Comparison of ENCODE assay signal across 1 cellular context in genomic region chr16:75647492-75648264, GRCh38.
TF ChIP-seq lines count a peak whose summit lies in the region.

Gene KARS1 (minus strand): TSS chr16:75647665. CDS start chr16:75647639, 26 bp downstream.
A gene with protein sequence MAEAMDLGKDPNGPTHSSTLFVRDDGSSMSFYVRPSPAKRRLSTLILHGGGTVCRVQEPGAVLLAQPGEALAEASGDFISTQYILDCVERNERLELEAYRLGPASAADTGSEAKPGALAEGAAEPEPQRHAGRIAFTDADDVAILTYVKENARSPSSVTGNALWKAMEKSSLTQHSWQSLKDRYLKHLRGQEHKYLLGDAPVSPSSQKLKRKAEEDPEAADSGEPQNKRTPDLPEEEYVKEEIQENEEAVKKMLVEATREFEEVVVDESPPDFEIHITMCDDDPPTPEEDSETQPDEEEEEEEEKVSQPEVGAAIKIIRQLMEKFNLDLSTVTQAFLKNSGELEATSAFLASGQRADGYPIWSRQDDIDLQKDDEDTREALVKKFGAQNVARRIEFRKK (plus strand): TSS chr16:75647773. CDS start chr16:75647883, 110 bp downstream.

TF ChIP-seq in HepG2, 621 proteins besides CTCF, POLR2A, EP300 and RAD21 (continued from another document and continues in another):
- TF ChIP-seq, protein P1, sequence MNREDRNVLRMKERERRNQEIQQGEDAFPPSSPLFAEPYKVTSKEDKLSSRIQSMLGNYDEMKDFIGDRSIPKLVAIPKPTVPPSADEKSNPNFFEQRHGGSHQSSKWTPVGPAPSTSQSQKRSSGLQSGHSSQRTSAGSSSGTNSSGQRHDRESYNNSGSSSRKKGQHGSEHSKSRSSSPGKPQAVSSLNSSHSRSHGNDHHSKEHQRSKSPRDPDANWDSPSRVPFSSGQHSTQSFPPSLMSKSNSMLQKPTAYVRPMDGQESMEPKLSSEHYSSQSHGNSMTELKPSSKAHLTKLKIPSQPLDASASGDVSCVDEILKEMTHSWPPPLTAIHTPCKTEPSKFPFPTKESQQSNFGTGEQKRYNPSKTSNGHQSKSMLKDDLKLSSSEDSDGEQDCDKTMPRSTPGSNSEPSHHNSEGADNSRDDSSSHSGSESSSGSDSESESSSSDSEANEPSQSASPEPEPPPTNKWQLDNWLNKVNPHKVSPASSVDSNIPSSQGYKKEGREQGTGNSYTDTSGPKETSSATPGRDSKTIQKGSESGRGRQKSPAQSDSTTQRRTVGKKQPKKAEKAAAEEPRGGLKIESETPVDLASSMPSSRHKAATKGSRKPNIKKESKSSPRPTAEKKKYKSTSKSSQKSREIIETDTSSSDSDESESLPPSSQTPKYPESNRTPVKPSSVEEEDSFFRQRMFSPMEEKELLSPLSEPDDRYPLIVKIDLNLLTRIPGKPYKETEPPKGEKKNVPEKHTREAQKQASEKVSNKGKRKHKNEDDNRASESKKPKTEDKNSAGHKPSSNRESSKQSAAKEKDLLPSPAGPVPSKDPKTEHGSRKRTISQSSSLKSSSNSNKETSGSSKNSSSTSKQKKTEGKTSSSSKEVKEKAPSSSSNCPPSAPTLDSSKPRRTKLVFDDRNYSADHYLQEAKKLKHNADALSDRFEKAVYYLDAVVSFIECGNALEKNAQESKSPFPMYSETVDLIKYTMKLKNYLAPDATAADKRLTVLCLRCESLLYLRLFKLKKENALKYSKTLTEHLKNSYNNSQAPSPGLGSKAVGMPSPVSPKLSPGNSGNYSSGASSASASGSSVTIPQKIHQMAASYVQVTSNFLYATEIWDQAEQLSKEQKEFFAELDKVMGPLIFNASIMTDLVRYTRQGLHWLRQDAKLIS (CRISPR knock-in tag; IDR thresholded peaks at IDR 0.05): no peak
- TF ChIP-seq NFE2 (CRISPR knock-in tag; IDR thresholded peaks at IDR 0.05) (no peak; the same call in 1 of the 2 replicates), ZBTB20 (CRISPR knock-in tag; IDR thresholded peaks at IDR 0.05; ENCODE audit: borderline replicate concordance, low read depth) (peak; percentile 57; the same call in 1 of the 2 replicates), ZNF441 (CRISPR knock-in tag; IDR thresholded peaks at IDR 0.05; ENCODE audit: borderline replicate concordance) (peak; percentile 71), ZFP36L1 (CRISPR knock-in tag; IDR thresholded peaks at IDR 0.05) (peak; percentile 93), WIZ (CRISPR knock-in tag; IDR thresholded peaks at IDR 0.05) (no peak), ZNF775 (CRISPR knock-in tag; IDR thresholded peaks at IDR 0.05; ENCODE audit: borderline replicate concordance) (no peak), CBX2 (IDR thresholded peaks at IDR 0.05; ENCODE audit: low read depth, low read length) (no peak), CBX2 (CRISPR knock-in tag; IDR thresholded peaks at IDR 0.05; ENCODE audit: low read depth) (no peak), ZBTB10 (CRISPR knock-in tag; IDR thresholded peaks at IDR 0.05; ENCODE audit: borderline replicate concordance) (no peak; the same call in 1 of the 2 replicates), FOXP4 (CRISPR knock-in tag; IDR thresholded peaks at IDR 0.05) (peak; percentile 34), CENPX (CRISPR knock-in tag; IDR thresholded peaks at IDR 0.05) (no peak), ZMYM4 (CRISPR knock-in tag; IDR thresholded peaks at IDR 0.05) (peak; percentile 85), ZNF17 (CRISPR knock-in tag; IDR thresholded peaks at IDR 0.05) (peak; percentile 62; the same call in 1 of the 2 replicates), ZNF564 (CRISPR knock-in tag; IDR thresholded peaks at IDR 0.05) (0 out of 2 replicates have a peak, but pooled peaks have one; percentile 56), ZNF292 (CRISPR knock-in tag; IDR thresholded peaks at IDR 0.05; ENCODE audit: borderline replicate concordance, low read depth) (no peak), ZBTB40 (IDR thresholded peaks at IDR 0.05) (peak; percentile 42; the same call in 1 of the 2 replicates), ZBTB40 (CRISPR knock-in tag; IDR thresholded peaks at IDR 0.05) (peak; percentile 76), ZNF629 (CRISPR knock-in tag; conservative IDR thresholded peaks at IDR 0.05) (peak; percentile 20; the same call in 1 of the 2 replicates), RXRB (CRISPR knock-in tag; IDR thresholded peaks at IDR 0.05; ENCODE audit: borderline replicate concordance) (peak; percentile 77), TARDBP (CRISPR knock-in tag; IDR thresholded peaks at IDR 0.05) (peak; percentile 17; the same call in 1 of the 2 replicates), TFAP4 (IDR thresholded peaks at IDR 0.05; ENCODE audit: borderline replicate concordance, low read depth) (peak; percentile 50; the same call in 1 of the 2 replicates), ZNF670 (CRISPR knock-in tag; IDR thresholded peaks at IDR 0.05; ENCODE audit: borderline replicate concordance) (peak; percentile 63; the same call in 1 of the 2 replicates), SALL1 (CRISPR knock-in tag; IDR thresholded peaks at IDR 0.05) (peak; percentile 72; the same call in 1 of the 2 replicates), ZNF776 (CRISPR knock-in tag; IDR thresholded peaks at IDR 0.05) (peak; percentile 41), ZNF703 (CRISPR knock-in tag; IDR thresholded peaks at IDR 0.05; ENCODE audit: borderline replicate concordance) (peak; percentile 68; the same call in 1 of the 2 replicates), ZIK1 (CRISPR knock-in tag; IDR thresholded peaks at IDR 0.05; ENCODE audit: borderline replicate concordance, low read depth) (peak; percentile 79; the same call in 1 of the 2 replicates), CEBPB (IDR thresholded peaks at IDR 0.05; ENCODE audit: borderline replicate concordance, low read depth, low read length) (no peak), ZNF337 (CRISPR knock-in tag; IDR thresholded peaks at IDR 0.05; ENCODE audit: borderline replicate concordance, low read depth) (no peak), ZBTB3 (CRISPR knock-in tag; IDR thresholded peaks at IDR 0.05; ENCODE audit: borderline replicate concordance, low read depth) (peak; percentile 48; the same call in 1 of the 2 replicates), TAF15 (IDR thresholded peaks at IDR 0.05; ENCODE audit: low read depth, low read length, poor library complexity, severe bottlenecking) (no peak), MXD4 (CRISPR knock-in tag; IDR thresholded peaks at IDR 0.05) (peak; percentile 90)
- TF ChIP-seq, protein P2, sequence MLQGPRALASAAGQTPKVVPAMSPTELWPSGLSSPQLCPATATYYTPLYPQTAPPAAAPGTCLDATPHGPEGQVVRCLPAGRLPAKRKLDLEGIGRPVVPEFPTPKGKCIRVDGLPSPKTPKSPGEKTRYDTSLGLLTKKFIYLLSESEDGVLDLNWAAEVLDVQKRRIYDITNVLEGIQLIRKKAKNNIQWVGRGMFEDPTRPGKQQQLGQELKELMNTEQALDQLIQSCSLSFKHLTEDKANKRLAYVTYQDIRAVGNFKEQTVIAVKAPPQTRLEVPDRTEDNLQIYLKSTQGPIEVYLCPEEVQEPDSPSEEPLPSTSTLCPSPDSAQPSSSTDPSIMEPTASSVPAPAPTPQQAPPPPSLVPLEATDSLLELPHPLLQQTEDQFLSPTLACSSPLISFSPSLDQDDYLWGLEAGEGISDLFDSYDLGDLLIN (CRISPR knock-in tag; IDR thresholded peaks at IDR 0.05; ENCODE audit: borderline replicate concordance): peak; percentile 12; the same call in 1 of the 2 replicates
- TF ChIP-seq, protein P3, sequence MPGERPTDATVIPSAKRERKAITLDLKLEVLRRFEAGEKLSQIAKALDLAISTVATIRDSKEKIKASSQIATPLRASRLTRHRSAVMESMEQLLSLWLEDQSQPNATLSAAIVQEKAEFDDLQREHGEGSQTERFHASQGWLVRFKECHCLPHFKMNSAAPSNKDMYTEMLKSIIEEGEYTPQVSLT (CRISPR knock-in tag; IDR thresholded peaks at IDR 0.05; ENCODE audit: borderline replicate concordance, low read depth): no peak; the same call in 1 of the 2 replicates
